In genomic region chr5:76819851-76820280, GRCh38 we compare ENCODE assay signal across 9 cellular contexts. TPM values are rescaled to one million over a fixed set of nuclear protein-coding genes. Genes with fewer than 3 reads are reported as not detected.
DNase-seq lines count a peak whose midpoint lies in the region; ATAC-seq and TF ChIP-seq lines count a peak whose summit lies in the region.
"Had no signal": no experiment of that assay in that cellular context is flagged by ENCODE, and none has a peak within 500 bp of the region (broad histone marks: within the 10 kb centered on the region; RNA-seq: fewer than 3 reads in every experiment).

No MANE protein-coding gene starts in this region.

- 47% methylated on average over 26 of the region's 27 CpGs for WGBS in esophagus muscularis mucosa

- H3K9me3 Mint-ChIP-seq in naive thymus-derived CD4-positive, alpha-beta T cell: peaks cover 0 to 10% (median 0%) of the 10 kb centered on the region in 11 donors

- H3K27ac Mint-ChIP-seq in naive thymus-derived CD4-positive, alpha-beta T cell: peak overlapping the region in 4 of 9 donors; percentile 5 to 58 (median 28)

- CTCF ChIA-PET in Panc1 (lab: Charles Lee): no interaction called here
- CTCF ChIA-PET in naive thymus-derived CD4-positive, alpha-beta T cell (lab: Charles Lee): no interaction called here

- intact Hi-C loops in Panc1 (cut with micrococcal nuclease; ENCODE audit: unreplicated experiment): no loop called here
- intact Hi-C loops in esophagus muscularis mucosa (cut with DNase I): no loop called here
- intact Hi-C loops in naive thymus-derived CD4-positive, alpha-beta T cell (cut with micrococcal nuclease): loop anchor here (1.0 to 5.0 kb wide), 3 partner anchors 29 to 37 kb away; partner anchors contain the start of gene S100Z (in 1 of the 2)

- no TSS peak for BruUV-seq in Panc1 (replicated peaks; lab: Mats Ljungman, UMichigan)

- H3K36me3 ChIP-seq in Panc1 (ENCODE audit: control insufficient read depth, insufficient read depth, low read length) (peaks cover 4% of the 10 kb centered on the region; the same call in 1 of the 2 replicates), esophagus muscularis mucosa (no peaks in the 10 kb centered on the region)
- peaks cover 0 to 5% (median 0%) of the 10 kb centered on the region in 3 experiments for H3K36me3 ChIP-seq in naive thymus-derived CD4-positive, alpha-beta T cell (ENCODE audit: control insufficient read depth in 2 of 3, insufficient read depth in 3 of 3, low read length in 3 of 3)

- no peak for DNase-seq in AG09309 (ENCODE audit: low read depth)
- DNase-seq in Panc1 (ENCODE audit: low read depth, low spot score): no peak
- no peak for DNase-seq in esophagus muscularis mucosa (ENCODE audit: extremely low spot score)
- DNase-seq in naive thymus-derived CD4-positive, alpha-beta T cell: no peak
- DNase-seq in dedifferentiated amniotic fluid mesenchymal stem cell (ENCODE audit: extremely low spot score): no peak
- no peak for DNase-seq in HPDE6-E6E7 (ENCODE audit: extremely low spot score)
- no peak for DNase-seq in UCSD-AML1 (lab: John Stamatoyannopoulos, UW; ENCODE audit: unreplicated experiment)
- no peak for DNase-seq in NCI-H1417 treated with DMSO at 0.1 percent for 48 hours (lab: John Stamatoyannopoulos, UW)

- no peak for TF ChIP-seq EP300 in esophagus muscularis mucosa (IDR thresholded peaks at IDR 0.05)

- TF ChIP-seq CTCF in AG09309 (IDR thresholded peaks at IDR 0.05; ENCODE audit: control insufficient read depth, insufficient read depth, low read depth, low read length, missing control alignments) (no peak), Panc1 (IDR thresholded peaks at IDR 0.05) (no peak), esophagus muscularis mucosa (IDR thresholded peaks at IDR 0.05) (no peak)

- H3K27ac ChIP-seq in Panc1 (ENCODE audit: low read length) (peak overlapping the region; percentile 92), esophagus muscularis mucosa (replicated peaks in 1 of 4) (no peak overlapping the region)
- H3K27ac ChIP-seq in naive thymus-derived CD4-positive, alpha-beta T cell (ENCODE audit: low read depth, low read length): no peak overlapping the region

- H3K4me3 ChIP-seq in AG09309 (ENCODE audit: control insufficient read depth, low read depth, low read length) (peak overlapping the region; percentile 52), Panc1 (ENCODE audit: low read depth in 2 of 2, low read length in 2 of 2) (peak overlapping the region; percentile 62 to 70), esophagus muscularis mucosa (peak overlapping the region; percentile 50 to 62 (median 52))
- H3K4me3 ChIP-seq in naive thymus-derived CD4-positive, alpha-beta T cell (ENCODE audit: low read length): peak overlapping the region; percentile 89

- H3K4me3 Mint-ChIP-seq in naive thymus-derived CD4-positive, alpha-beta T cell: peak overlapping the region; percentile 80 to 93 (median 86)

- no peak for TF ChIP-seq POLR2A in esophagus muscularis mucosa (IDR thresholded peaks at IDR 0.05; ENCODE audit: low read depth)

- POLR2A ChIA-PET in Panc1 (lab: Charles Lee): interaction anchor here (0.9 kb wide), 1 partner anchor 14 kb away, joined by 4 read pairs; no protein-coding TSS in a partner anchor
- POLR2A ChIA-PET in naive thymus-derived CD4-positive, alpha-beta T cell (lab: Charles Lee): interaction anchor here (0.6 kb wide), 2 partner anchors 29 to 547 kb away, joined by 3 to 4 read pairs; partner anchors contain the start of gene S100Z

- H3K4me1 ChIP-seq in Panc1 (ENCODE audit: control insufficient read depth, insufficient read depth, low read length) (peaks cover 36% of the 10 kb centered on the region), esophagus muscularis mucosa (peaks cover 5 to 21% (median 20%) of the 10 kb centered on the region in 4 donors)
- peaks cover 7 to 9% of the 10 kb centered on the region in 2 donors for H3K4me1 ChIP-seq in naive thymus-derived CD4-positive, alpha-beta T cell (ENCODE audit: control insufficient read depth in 2 of 2, insufficient read depth in 2 of 2, low read length in 2 of 2)

- H3K27me3 ChIP-seq in Panc1 (ENCODE audit: control insufficient read depth, insufficient read depth, low read length) (no peaks in the 10 kb centered on the region), esophagus muscularis mucosa (peaks cover 0 to 39% (median 3%) of the 10 kb centered on the region in 4 donors)
- H3K27me3 ChIP-seq in naive thymus-derived CD4-positive, alpha-beta T cell (ENCODE audit: control insufficient read depth in 2 of 2, insufficient read depth in 2 of 2, low read length in 2 of 2): no peaks in the 10 kb centered on the region

- no peaks in the 10 kb centered on the region for H3K9me3 ChIP-seq in Panc1 (ENCODE audit: control insufficient read depth, insufficient read depth, low read depth, low read length)
- H3K9me3 ChIP-seq in esophagus muscularis mucosa: peaks cover 0 to 9% (median 0%) of the 10 kb centered on the region in 4 donors
- no peaks in the 10 kb centered on the region for H3K9me3 ChIP-seq in naive thymus-derived CD4-positive, alpha-beta T cell (ENCODE audit: control insufficient read depth in 2 of 3, low read length in 3 of 3)

- H3K4me1 Mint-ChIP-seq in naive thymus-derived CD4-positive, alpha-beta T cell: peaks cover 8 to 24% (median 16%) of the 10 kb centered on the region in 7 donors

- peak; percentile 34 for ATAC-seq in Panc1
- ATAC-seq in naive thymus-derived CD4-positive, alpha-beta T cell: peak; percentile 27

- peaks cover 0 to 9% (median 4%) of the 10 kb centered on the region in 5 donors for H3K36me3 Mint-ChIP-seq in naive thymus-derived CD4-positive, alpha-beta T cell

- in situ Hi-C loops in Panc1 (cut with HindIII; ENCODE audit: low pct_unique_long_range_greater_than_20kb, low sequenced_read_pairs): no loop called here

- H3K27me3 Mint-ChIP-seq in naive thymus-derived CD4-positive, alpha-beta T cell: peaks cover 0 to 68% (median 29%) of the 10 kb centered on the region in 5 donors

RNA-seq across cellular contexts. Expression of gene F2RL1, which starts 1.0 kb away (rescaled TPM):
- total RNA-seq in Panc1 (2021; ENCODE audit: unreplicated experiment) (65.9 TPM), esophagus muscularis mucosa (1 to 10 TPM in 2 of 4 donors, under 1 TPM in 2; 0.26 to 1.3 (median 0.85) TPM)
- 26.8 TPM for polyA plus RNA-seq in Panc1 (2012; ENCODE audit: insufficient read length)
- total RNA-seq in naive thymus-derived CD4-positive, alpha-beta T cell: 1 to 10 TPM in 4 of 5 experiments, under 1 TPM in 1; 0.48 to 3.2 (median 2.7) TPM
- polyA plus RNA-seq in naive thymus-derived CD4-positive, alpha-beta T cell: 1 to 10 TPM; 3.2 to 6.2 TPM

RNA-seq across cellular contexts. Expression of gene S100Z, which starts 29.9 kb away (rescaled TPM):
- total RNA-seq in Panc1 (2021; ENCODE audit: unreplicated experiment) (not detected), esophagus muscularis mucosa (not detected)
- polyA plus RNA-seq in Panc1 (2012; ENCODE audit: insufficient read length): not detected
- total RNA-seq in naive thymus-derived CD4-positive, alpha-beta T cell: 1 to 10 TPM in 3 of 5 experiments, not detected in 2; 1.3 to 5.3 (median 4.2) TPM
- polyA plus RNA-seq in naive thymus-derived CD4-positive, alpha-beta T cell: not detected
- total RNA-seq: HT1080 had no signal

Comparison
In these comparisons a context has a peak if more than half of its experiments do, and no peak if none do; other contexts are left out.
1. RNA of gene F2RL1, which starts 1.0 kb away (total RNA-seq): 65.9 TPM in Panc1 (single experiment); 0.48 to 3.2 TPM in naive thymus-derived CD4-positive, alpha-beta T cell and 0.26 to 1.3 TPM in esophagus muscularis mucosa; every median in the first group is over 10 times any median in the second.
2. intact Hi-C loops: an anchor here in naive thymus-derived CD4-positive, alpha-beta T cell (1.0 to 5.0 kb wide); none called in Panc1 and esophagus muscularis mucosa.
3. Peak in every context shown above with its lines, with median percentiles within 50 percentile points of each other: H3K4me3 ChIP-seq.